ENCODE assay signal across 1 cellular context in the genomic region with DNA sequence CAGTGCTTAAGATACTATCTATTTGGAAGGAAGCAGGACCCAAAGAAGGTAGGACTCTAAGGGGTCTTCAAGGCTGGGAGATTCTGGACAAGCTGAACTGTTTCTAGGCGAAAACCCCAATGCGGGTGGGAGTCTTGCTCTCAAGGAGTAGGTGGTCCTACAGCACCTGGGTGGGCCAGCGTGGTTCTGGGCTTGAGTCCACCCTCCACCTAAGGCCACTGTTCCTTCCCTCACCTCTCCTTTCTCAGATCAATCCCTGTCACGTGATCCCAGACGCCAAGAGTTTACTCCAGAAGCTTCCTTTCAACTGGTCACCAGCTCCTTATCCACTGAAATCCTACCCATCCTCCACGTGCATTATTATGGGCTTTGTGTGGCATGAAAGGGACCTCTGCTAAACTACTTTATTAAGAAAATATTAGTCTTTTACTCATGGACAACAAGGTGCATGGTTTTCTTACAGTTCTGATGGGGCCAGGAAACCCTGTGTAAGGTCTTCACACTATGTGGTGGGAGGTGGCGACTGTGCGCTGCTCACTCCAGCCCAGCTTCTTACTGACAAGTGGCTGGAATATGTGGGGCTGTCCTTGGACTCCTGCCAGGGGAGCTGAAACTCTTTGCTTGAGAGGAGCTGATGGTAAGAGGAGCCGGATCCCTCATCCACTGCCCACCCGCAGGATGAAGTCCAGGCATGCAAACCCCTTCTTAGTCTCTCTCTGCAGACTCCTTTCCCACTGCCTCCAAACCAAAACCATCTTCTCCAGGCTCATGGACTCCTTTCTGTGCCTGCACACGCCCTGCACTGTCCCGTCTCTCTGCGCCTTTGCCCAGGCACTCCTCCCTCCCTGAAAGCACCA.
TF ChIP-seq lines count a peak whose summit lies in the region.

No MANE protein-coding gene starts in this region.

TF ChIP-seq in HepG2, 621 proteins besides CTCF, POLR2A, EP300 and RAD21:
- TF ChIP-seq ZFY (CRISPR knock-in tag; IDR thresholded peaks at IDR 0.05) (no peak), PBX3 (CRISPR knock-in tag; IDR thresholded peaks at IDR 0.05; ENCODE audit: borderline replicate concordance) (no peak), SOX13 (IDR thresholded peaks at IDR 0.05) (no peak), SOX13 (CRISPR knock-in tag; conservative IDR thresholded peaks at IDR 0.05 in 1 of 2, IDR thresholded peaks at IDR 0.05 in 1 of 2) (no peak)
- TF ChIP-seq, protein P1, sequence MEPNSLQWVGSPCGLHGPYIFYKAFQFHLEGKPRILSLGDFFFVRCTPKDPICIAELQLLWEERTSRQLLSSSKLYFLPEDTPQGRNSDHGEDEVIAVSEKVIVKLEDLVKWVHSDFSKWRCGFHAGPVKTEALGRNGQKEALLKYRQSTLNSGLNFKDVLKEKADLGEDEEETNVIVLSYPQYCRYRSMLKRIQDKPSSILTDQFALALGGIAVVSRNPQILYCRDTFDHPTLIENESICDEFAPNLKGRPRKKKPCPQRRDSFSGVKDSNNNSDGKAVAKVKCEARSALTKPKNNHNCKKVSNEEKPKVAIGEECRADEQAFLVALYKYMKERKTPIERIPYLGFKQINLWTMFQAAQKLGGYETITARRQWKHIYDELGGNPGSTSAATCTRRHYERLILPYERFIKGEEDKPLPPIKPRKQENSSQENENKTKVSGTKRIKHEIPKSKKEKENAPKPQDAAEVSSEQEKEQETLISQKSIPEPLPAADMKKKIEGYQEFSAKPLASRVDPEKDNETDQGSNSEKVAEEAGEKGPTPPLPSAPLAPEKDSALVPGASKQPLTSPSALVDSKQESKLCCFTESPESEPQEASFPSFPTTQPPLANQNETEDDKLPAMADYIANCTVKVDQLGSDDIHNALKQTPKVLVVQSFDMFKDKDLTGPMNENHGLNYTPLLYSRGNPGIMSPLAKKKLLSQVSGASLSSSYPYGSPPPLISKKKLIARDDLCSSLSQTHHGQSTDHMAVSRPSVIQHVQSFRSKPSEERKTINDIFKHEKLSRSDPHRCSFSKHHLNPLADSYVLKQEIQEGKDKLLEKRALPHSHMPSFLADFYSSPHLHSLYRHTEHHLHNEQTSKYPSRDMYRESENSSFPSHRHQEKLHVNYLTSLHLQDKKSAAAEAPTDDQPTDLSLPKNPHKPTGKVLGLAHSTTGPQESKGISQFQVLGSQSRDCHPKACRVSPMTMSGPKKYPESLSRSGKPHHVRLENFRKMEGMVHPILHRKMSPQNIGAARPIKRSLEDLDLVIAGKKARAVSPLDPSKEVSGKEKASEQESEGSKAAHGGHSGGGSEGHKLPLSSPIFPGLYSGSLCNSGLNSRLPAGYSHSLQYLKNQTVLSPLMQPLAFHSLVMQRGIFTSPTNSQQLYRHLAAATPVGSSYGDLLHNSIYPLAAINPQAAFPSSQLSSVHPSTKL (CRISPR knock-in tag; IDR thresholded peaks at IDR 0.05) = no peak
- TF ChIP-seq, protein P2, sequence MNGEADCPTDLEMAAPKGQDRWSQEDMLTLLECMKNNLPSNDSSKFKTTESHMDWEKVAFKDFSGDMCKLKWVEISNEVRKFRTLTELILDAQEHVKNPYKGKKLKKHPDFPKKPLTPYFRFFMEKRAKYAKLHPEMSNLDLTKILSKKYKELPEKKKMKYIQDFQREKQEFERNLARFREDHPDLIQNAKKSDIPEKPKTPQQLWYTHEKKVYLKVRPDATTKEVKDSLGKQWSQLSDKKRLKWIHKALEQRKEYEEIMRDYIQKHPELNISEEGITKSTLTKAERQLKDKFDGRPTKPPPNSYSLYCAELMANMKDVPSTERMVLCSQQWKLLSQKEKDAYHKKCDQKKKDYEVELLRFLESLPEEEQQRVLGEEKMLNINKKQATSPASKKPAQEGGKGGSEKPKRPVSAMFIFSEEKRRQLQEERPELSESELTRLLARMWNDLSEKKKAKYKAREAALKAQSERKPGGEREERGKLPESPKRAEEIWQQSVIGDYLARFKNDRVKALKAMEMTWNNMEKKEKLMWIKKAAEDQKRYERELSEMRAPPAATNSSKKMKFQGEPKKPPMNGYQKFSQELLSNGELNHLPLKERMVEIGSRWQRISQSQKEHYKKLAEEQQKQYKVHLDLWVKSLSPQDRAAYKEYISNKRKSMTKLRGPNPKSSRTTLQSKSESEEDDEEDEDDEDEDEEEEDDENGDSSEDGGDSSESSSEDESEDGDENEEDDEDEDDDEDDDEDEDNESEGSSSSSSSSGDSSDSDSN (CRISPR knock-in tag; IDR thresholded peaks at IDR 0.05) = peak; percentile 55; the same call in 1 of the 2 replicates
